8 cellular contexts compared by ENCODE assay signal in the genomic region with DNA sequence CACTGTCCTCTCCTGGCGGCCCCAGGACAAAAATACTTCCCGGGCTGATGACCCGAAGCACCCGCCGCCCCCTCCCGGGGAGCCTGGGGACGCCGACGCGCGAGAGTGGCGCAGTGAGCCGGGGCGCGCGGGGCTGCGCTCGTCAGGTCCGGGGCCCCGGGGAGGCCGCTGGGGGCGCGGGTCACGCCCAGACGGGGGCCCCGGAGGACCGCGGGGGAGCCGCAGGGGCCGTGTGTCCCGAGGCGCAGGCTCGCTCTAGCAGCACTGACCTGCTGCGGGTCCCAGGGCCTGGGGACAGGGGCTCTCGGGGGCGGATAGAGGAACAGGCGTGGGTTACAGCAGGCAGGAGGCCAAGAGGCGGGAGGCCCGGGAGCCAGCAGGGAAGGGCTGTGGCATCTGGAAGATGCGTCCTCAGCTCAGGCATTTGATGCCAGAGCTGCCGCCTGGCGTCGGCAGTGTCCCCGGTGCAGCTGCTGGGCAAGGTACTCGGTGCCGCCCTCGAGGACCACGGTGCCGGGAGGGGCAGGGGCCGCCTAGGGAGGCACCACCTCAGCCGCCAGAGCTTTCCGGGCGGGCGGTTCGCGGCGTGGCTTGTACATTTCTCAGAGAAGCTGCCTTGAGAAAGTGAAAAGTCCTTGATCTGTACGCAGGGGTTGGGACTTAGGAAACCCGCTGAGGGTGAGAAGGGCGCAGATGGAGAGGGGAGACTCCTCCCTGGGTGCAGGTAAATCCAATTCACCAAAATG. TPM values are rescaled to one million over a fixed set of nuclear protein-coding genes. Genes with fewer than 3 reads are reported as not detected.
DNase-seq lines count a peak whose midpoint lies in the region; ATAC-seq and TF ChIP-seq lines count a peak whose summit lies in the region.

No MANE protein-coding gene starts in this region.

- H3K4me1 ChIP-seq in ascending aorta (no peaks in the 10 kb centered on the region), iPS DF 6.9 (ENCODE audit: control insufficient read depth, insufficient read depth, low read length) (0 out of 2 replicates have a peak, but pooled peaks cover 2% of the 10 kb centered on the region), sigmoid colon (peaks cover 0 to 69% (median 56%) of the 10 kb centered on the region in 4 donors)

- TF ChIP-seq CTCF in ascending aorta (IDR thresholded peaks at IDR 0.05) (peak in 2 of 3 experiments; percentile 4 to 13), sigmoid colon (IDR thresholded peaks at IDR 0.05) (no peak)

- H3K4me3 ChIP-seq in ascending aorta (peak overlapping the region; percentile 47 to 63), iPS DF 6.9 (ENCODE audit: low read length) (peak overlapping the region; percentile 18; the same call in 1 of the 2 replicates), sigmoid colon (peak overlapping the region; percentile 46 to 77 (median 68))

- H3K27me3 ChIP-seq in ascending aorta (no peaks in the 10 kb centered on the region), iPS DF 6.9 (ENCODE audit: control insufficient read depth, insufficient read depth, low read length) (peaks cover 35% of the 10 kb centered on the region), sigmoid colon (no peaks in the 10 kb centered on the region)

- DNase-seq in NCI-H2227 (lab: John Stamatoyannopoulos, UW; ENCODE audit: unreplicated experiment) = peak; percentile 6
- no peak for DNase-seq in NCI-H2227 treated with DMSO at 0.1 percent for 48 hours (lab: John Stamatoyannopoulos, UW)
- DNase-seq in NCI-H524 (lab: John Stamatoyannopoulos, UW) = peak; percentile 72 to 76
- peak in 1 of 2 donors; percentile 73 for DNase-seq in ascending aorta (ENCODE audit: low spot score in 2 of 2)
- DNase-seq in iPS DF 6.9 (ENCODE audit: low read depth, low spot score) = no peak
- peak; percentile 82 for DNase-seq in sigmoid colon
- no peak for DNase-seq in OCI-M1 (lab: John Stamatoyannopoulos, UW)

- intact Hi-C loops in ascending aorta (cut with DNase I) (no loop called here), sigmoid colon (cut with DNase I) (loop anchor here (5.0 kb wide), 1 partner anchor 162 kb away; no protein-coding TSS in a partner anchor)

- H3K9me3 ChIP-seq in ascending aorta = no peaks in the 10 kb centered on the region
- no peaks in the 10 kb centered on the region for H3K9me3 ChIP-seq in iPS DF 6.9 (ENCODE audit: control insufficient read depth, insufficient read depth, low read length)
- H3K9me3 ChIP-seq in sigmoid colon = no peaks in the 10 kb centered on the region

- TF ChIP-seq POLR2A in sigmoid colon (IDR thresholded peaks at IDR 0.05) = no peak

- no peak for ATAC-seq in HG03139 (IDR thresholded peaks at IDR 0.05; ENCODE audit: unreplicated experiment)

- no peak for TF ChIP-seq EP300 in sigmoid colon (IDR thresholded peaks at IDR 0.05)

- H3K36me3 ChIP-seq in ascending aorta (no peaks in the 10 kb centered on the region), iPS DF 6.9 (ENCODE audit: control insufficient read depth, insufficient read depth, low read length) (no peaks in the 10 kb centered on the region), sigmoid colon (no peaks in the 10 kb centered on the region)

- no CpG with 5 or more reads among the region's 60 CpGs for WGBS in iPS DF 6.9 (ENCODE audit: insufficient coverage, insufficient read length)
- WGBS in sigmoid colon, 2 donors = 1 to 2% methylated on average over 60 of the region's 60 CpGs

- H3K27ac ChIP-seq in ascending aorta (no peak overlapping the region), iPS DF 6.9 (ENCODE audit: low read length) (no peak overlapping the region), sigmoid colon (peak overlapping the region; percentile 78 to 87 (median 83))

RNA-seq across cellular contexts. Expression of a gene that starts 1.2 kb away (rescaled TPM):
- total RNA-seq in ascending aorta (0.53 TPM), sigmoid colon (10 to 100 TPM in 3 of 4 donors, 1 to 10 TPM in 1; 8.4 to 72.3 (median 22.1) TPM)
- polyA plus RNA-seq in sigmoid colon = 1 to 10 TPM in 2 of 3 donors, under 1 TPM in 1; 0.69 to 3.5 (median 1.8) TPM

RNA-seq across cellular contexts. Expression of a gene that starts 35.9 kb away (rescaled TPM):
- total RNA-seq in ascending aorta (14.7 TPM), sigmoid colon (10 to 100 TPM in 2 of 4 donors, 1 to 10 TPM in 2; 7.5 to 12.2 (median 10.0) TPM)
- polyA plus RNA-seq in sigmoid colon = 10 to 100 TPM; 13.2 to 26.4 (median 20.8) TPM

Comparison
In these comparisons a context has a peak if more than half of its experiments do, and no peak if none do; other contexts are left out.
1. DNase-seq: peak in NCI-H2227 (single experiment), NCI-H524 (2 of 2) and sigmoid colon (single experiment); none in NCI-H2227 treated with DMSO at 0.1 percent for 48 hours (single experiment), iPS DF 6.9 (single experiment) and OCI-M1 (single experiment).
2. H3K27ac ChIP-seq: peak in sigmoid colon (4 of 4); none in ascending aorta (0 of 2) and iPS DF 6.9 (single experiment).
3. H3K4me3 ChIP-seq: peak in every context shown above with its lines; median percentile 68 in sigmoid colon; 55 in ascending aorta; 18 in iPS DF 6.9.
4. CTCF ChIP-seq: peak in ascending aorta (2 of 3); none in sigmoid colon (0 of 4).